In the genomic region with DNA sequence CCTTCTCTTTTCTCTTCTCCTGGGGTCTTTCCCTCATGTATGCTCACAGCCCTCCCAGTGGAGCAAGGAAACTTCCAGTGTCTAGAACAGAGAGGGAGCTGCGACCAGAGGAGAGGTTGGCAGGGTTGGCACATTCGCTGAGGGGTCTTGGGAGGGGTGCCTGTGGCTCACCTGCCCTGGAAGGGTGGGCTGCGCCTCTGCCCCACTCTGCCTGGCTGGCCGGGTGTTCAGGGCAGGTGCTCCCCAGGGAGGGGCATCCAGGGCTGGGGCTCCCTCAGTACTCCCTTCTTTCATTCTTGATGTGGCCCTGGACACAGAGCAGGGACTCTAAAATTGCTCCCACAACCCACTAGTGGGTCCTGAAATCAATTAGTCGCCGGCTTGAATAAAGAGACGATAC, we compare ENCODE assay signal across 18 cellular contexts. TPM values are rescaled to one million over a fixed set of nuclear protein-coding genes. Genes with fewer than 3 reads are reported as not detected.
DNase-seq lines count a peak whose midpoint lies in the region; ATAC-seq and TF ChIP-seq lines count a peak whose summit lies in the region.
"Had no signal": no experiment of that assay in that cellular context is flagged by ENCODE, and none has a peak within 500 bp of the region (broad histone marks: within the 10 kb centered on the region; RNA-seq: fewer than 3 reads in every experiment).

No MANE protein-coding gene starts in this region.

- CTCF ChIA-PET in activated naive CD4-positive, alpha-beta T cell treated with anti-CD3 and anti-CD28 coated beads, Interleukin-2, amount 10 ng/mL, durations not matched to agents 7 days and 5 days (lab: Charles Lee): interaction anchor here (0.7 kb wide), 1 partner anchor 196 kb away, joined by 3 read pairs; no protein-coding TSS in a partner anchor

- intact Hi-C loops in natural killer cell (cut with micrococcal nuclease): loop anchor here (10.0 kb wide), 1 partner anchor 1029 kb away; no protein-coding TSS in a partner anchor

- H3K4me3 Mint-ChIP-seq in natural killer cell treated with Interleukin-12 subunit alpha and Interleukin-12 subunit beta and Interleukin-15 and Interleukin-18, amount 100 ng/mL, for 72 hours: no peak overlapping the region
- no peak overlapping the region for H3K4me3 Mint-ChIP-seq in natural killer cell
- no peak overlapping the region for H3K4me3 Mint-ChIP-seq in activated naive CD4-positive, alpha-beta T cell treated with anti-CD3 and anti-CD28 coated beads, Interleukin-2, amount 10 ng/mL, durations not matched to agents 7 days and 5 days
- H3K4me3 Mint-ChIP-seq: CD8-positive, alpha-beta memory T cell; HFFc6 had no signal

- H3K36me3 Mint-ChIP-seq in natural killer cell treated with Interleukin-12 subunit alpha and Interleukin-12 subunit beta and Interleukin-15 and Interleukin-18, amount 100 ng/mL, for 72 hours: no peaks in the 10 kb centered on the region
- H3K36me3 Mint-ChIP-seq in natural killer cell: no peaks in the 10 kb centered on the region
- H3K36me3 Mint-ChIP-seq in activated naive CD4-positive, alpha-beta T cell treated with anti-CD3 and anti-CD28 coated beads, Interleukin-2, amount 10 ng/mL, durations not matched to agents 7 days and 5 days: no peaks in the 10 kb centered on the region
- H3K36me3 Mint-ChIP-seq: CD8-positive, alpha-beta memory T cell had no signal

- peak; percentile 13 for DNase-seq in activated CD4-positive, CD25-positive, alpha-beta regulatory T cell treated with anti-CD3 and anti-CD28 coated beads, Interleukin-2, amount 50 U/mL, for 72 hours
- DNase-seq in activated CD4-positive, CD25-positive, alpha-beta regulatory T cell (lab: John Stamatoyannopoulos, UW): no peak
- peak; percentile 28 for DNase-seq in natural killer cell treated with Interleukin-12 subunit alpha and Interleukin-12 subunit beta and Interleukin-15 and Interleukin-18, amount 100 ng/mL, for 72 hours (ENCODE audit: low spot score)
- DNase-seq in natural killer cell (no peak), osteoblast (ENCODE audit: insufficient read length, low spot score, missing footprints) (peak; percentile 67), inferior parietal cortex (ENCODE audit: extremely low spot score) (no peak)
- DNase-seq in activated naive CD4-positive, alpha-beta T cell treated with anti-CD3 and anti-CD28 coated beads, Interleukin-2, amount 10 ng/mL, durations not matched to agents 7 days and 5 days: no peak
- DNase-seq: 8988T; AML-193; Caco-2; CD8-positive, alpha-beta memory T cell; DND-41; GDM1; HCEC 1CT; HFFc6 had no signal

- H3K27ac Mint-ChIP-seq in natural killer cell treated with Interleukin-12 subunit alpha and Interleukin-12 subunit beta and Interleukin-15 and Interleukin-18, amount 100 ng/mL, for 72 hours: no peak overlapping the region
- no peak overlapping the region for H3K27ac Mint-ChIP-seq in natural killer cell
- H3K27ac Mint-ChIP-seq in activated naive CD4-positive, alpha-beta T cell treated with anti-CD3 and anti-CD28 coated beads, Interleukin-2, amount 10 ng/mL, durations not matched to agents 7 days and 5 days: no peak overlapping the region
- H3K27ac Mint-ChIP-seq: HFFc6 had no signal

- H3K4me3 ChIP-seq in osteoblast (ENCODE audit: insufficient read depth, low read length): no peak overlapping the region
- H3K4me3 ChIP-seq: BLaER1 had no signal

- no peaks in the 10 kb centered on the region for H3K9me3 Mint-ChIP-seq in natural killer cell treated with Interleukin-12 subunit alpha and Interleukin-12 subunit beta and Interleukin-15 and Interleukin-18, amount 100 ng/mL, for 72 hours
- no peaks in the 10 kb centered on the region for H3K9me3 Mint-ChIP-seq in natural killer cell
- H3K9me3 Mint-ChIP-seq in activated naive CD4-positive, alpha-beta T cell treated with anti-CD3 and anti-CD28 coated beads, Interleukin-2, amount 10 ng/mL, durations not matched to agents 7 days and 5 days: no peaks in the 10 kb centered on the region
- H3K9me3 Mint-ChIP-seq: CD8-positive, alpha-beta memory T cell; HFFc6 had no signal

- H3K4me1 Mint-ChIP-seq in natural killer cell treated with Interleukin-12 subunit alpha and Interleukin-12 subunit beta and Interleukin-15 and Interleukin-18, amount 100 ng/mL, for 72 hours (ENCODE audit: low read depth in 2 of 2): no peaks in the 10 kb centered on the region
- peaks cover 0 to 7% of the 10 kb centered on the region in 2 donors for H3K4me1 Mint-ChIP-seq in natural killer cell
- H3K4me1 Mint-ChIP-seq in activated naive CD4-positive, alpha-beta T cell treated with anti-CD3 and anti-CD28 coated beads, Interleukin-2, amount 10 ng/mL, durations not matched to agents 7 days and 5 days: peaks cover 11% of the 10 kb centered on the region

- H3K27me3 ChIP-seq in osteoblast (ENCODE audit: insufficient read depth, low read length): peaks cover 9% of the 10 kb centered on the region

- ATAC-seq in natural killer cell treated with Interleukin-12 subunit alpha and Interleukin-12 subunit beta and Interleukin-15 and Interleukin-18, amount 100 ng/mL, for 72 hours: no peak
- ATAC-seq in natural killer cell: no peak

- no peak overlapping the region for H2AFZ ChIP-seq in osteoblast (ENCODE audit: low read length)

- H3K27me3 Mint-ChIP-seq in natural killer cell treated with Interleukin-12 subunit alpha and Interleukin-12 subunit beta and Interleukin-15 and Interleukin-18, amount 100 ng/mL, for 72 hours: peaks cover 10 to 21% of the 10 kb centered on the region in 2 donors
- H3K27me3 Mint-ChIP-seq in natural killer cell (ENCODE audit: low read depth in 2 of 2): peaks cover 12 to 22% of the 10 kb centered on the region in 2 donors
- peaks cover 59% of the 10 kb centered on the region for H3K27me3 Mint-ChIP-seq in activated naive CD4-positive, alpha-beta T cell treated with anti-CD3 and anti-CD28 coated beads, Interleukin-2, amount 10 ng/mL, durations not matched to agents 7 days and 5 days

- TF ChIP-seq CTCF in natural killer cell (IDR thresholded peaks at IDR 0.05) (no peak), osteoblast (IDR thresholded peaks at IDR 0.05; ENCODE audit: extremely low read depth, low read depth, low read length) (no peak)

- H3K9me3 ChIP-seq in osteoblast (ENCODE audit: low read depth, low read length): no peaks in the 10 kb centered on the region
- H3K9me3 ChIP-seq: BLaER1, Caco-2 had no signal

- H3K36me3 ChIP-seq in osteoblast (ENCODE audit: insufficient read depth, low read length): no peaks in the 10 kb centered on the region
- H3K36me3 ChIP-seq: BLaER1 had no signal

- H3K79me2 ChIP-seq in osteoblast (ENCODE audit: insufficient read depth, low read length): no peaks in the 10 kb centered on the region

- H3K4me1 ChIP-seq in osteoblast (ENCODE audit: insufficient read depth, low read length): no peaks in the 10 kb centered on the region

- no peaks in the 10 kb centered on the region for H4K20me1 ChIP-seq in osteoblast (ENCODE audit: insufficient read depth, low read length)
- H4K20me1 ChIP-seq: BLaER1 had no signal

- H3K4me2 ChIP-seq in osteoblast (ENCODE audit: insufficient read depth, low read length): no peak overlapping the region
- H3K4me2 ChIP-seq: BLaER1 had no signal

- H3K27ac ChIP-seq in osteoblast (ENCODE audit: low read depth, low read length): no peak overlapping the region
- H3K27ac ChIP-seq: BLaER1 had no signal

RNA-seq across cellular contexts. Expression of a gene that starts 16.9 kb away (rescaled TPM):
- not detected for total RNA-seq in natural killer cell treated with Interleukin-12 subunit alpha and Interleukin-12 subunit beta and Interleukin-15 and Interleukin-18, amount 100 ng/mL, for 72 hours
- total RNA-seq in natural killer cell: not detected
- not detected in 2 replicates for total RNA-seq in osteoblast
- total RNA-seq: CD8-positive, alpha-beta memory T cell; H1; HFFc6; HT1080 had no signal

Comparison
In these comparisons a context has a peak if more than half of its experiments do, and no peak if none do; other contexts are left out.
1. DNase-seq: peak in activated CD4-positive, CD25-positive, alpha-beta regulatory T cell treated with anti-CD3 and anti-CD28 coated beads, Interleukin-2, amount 50 U/mL, for 72 hours (single experiment), natural killer cell treated with Interleukin-12 subunit alpha and Interleukin-12 subunit beta and Interleukin-15 and Interleukin-18, amount 100 ng/mL, for 72 hours (single experiment) and osteoblast (single experiment); none in activated CD4-positive, CD25-positive, alpha-beta regulatory T cell (0 of 4), natural killer cell (single experiment), inferior parietal cortex (single experiment) and activated naive CD4-positive, alpha-beta T cell treated with anti-CD3 and anti-CD28 coated beads, Interleukin-2, amount 10 ng/mL, durations not matched to agents 7 days and 5 days (single experiment).